ENCODE assay signal across 1 cellular context in genomic region chr1:55277377-55278130, GRCh38.
TF ChIP-seq lines count a peak whose summit lies in the region.

No MANE protein-coding gene starts in this region.

TF ChIP-seq in IMR-90, 13 proteins besides CTCF, POLR2A, EP300 and RAD21:
- TF ChIP-seq SMC3 (IDR thresholded peaks at IDR 0.05; ENCODE audit: low read depth, low read length) (peak; percentile 85), NFE2L2 (IDR thresholded peaks at IDR 0.05; ENCODE audit: low read depth, low read length) (no peak)
